13 cellular contexts compared by ENCODE assay signal in the genomic region with DNA sequence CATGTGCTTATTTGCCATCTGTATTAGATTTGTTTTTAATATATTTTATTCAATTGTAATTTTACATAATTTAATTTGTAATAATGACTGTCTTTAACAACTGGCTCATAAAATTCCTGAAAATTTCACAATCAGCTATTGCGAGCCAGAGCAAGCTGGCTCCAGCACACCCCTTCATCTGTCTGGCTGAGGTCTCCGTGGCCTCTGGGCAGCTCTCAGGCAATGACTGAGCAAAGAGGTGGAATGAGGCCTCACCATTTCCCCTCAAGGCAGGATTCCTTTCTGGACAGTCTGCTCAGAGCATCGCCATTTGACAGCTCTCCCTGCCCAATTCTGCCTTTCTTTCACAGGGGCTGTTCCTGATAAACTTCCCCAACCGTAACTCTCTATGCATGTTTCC. TPM values are rescaled to one million over a fixed set of nuclear protein-coding genes. Genes with fewer than 3 reads are reported as not detected.
A peak's percentile ranks its signal among the peaks of the same experiment; 100 is the strongest.
DNase-seq lines count a peak whose midpoint lies in the region; ATAC-seq and TF ChIP-seq lines count a peak whose summit lies in the region.
"Had no signal": no experiment of that assay in that cellular context is flagged by ENCODE, and none has a peak within 500 bp of the region (broad histone marks: within the 10 kb centered on the region; RNA-seq: fewer than 3 reads in every experiment).

No MANE protein-coding gene starts in this region.

- H3K36me3 Mint-ChIP-seq in MCF 10A (ENCODE audit: insufficient read depth, unreplicated experiment), result no peaks in the 10 kb centered on the region
- H3K36me3 Mint-ChIP-seq in immature natural killer cell, result no peaks in the 10 kb centered on the region

- no peak for TF ChIP-seq RAD21 in SK-N-SH (IDR thresholded peaks at IDR 0.05; ENCODE audit: low read length)

- H3K4me1 Mint-ChIP-seq in MCF 10A (ENCODE audit: insufficient read depth, unreplicated experiment) (peaks cover 34% of the 10 kb centered on the region), immature natural killer cell (no peaks in the 10 kb centered on the region)

- H3K79me2 ChIP-seq in SK-N-SH (ENCODE audit: insufficient read depth), result no peaks in the 10 kb centered on the region

- POLR2A ChIA-PET in SK-N-SH (lab: Yijun Ruan, JAX), result no interaction called here
- POLR2A ChIA-PET in MCF 10A (lab: Yijun Ruan, JAX), result interaction anchor here (0.6 to 1.5 kb wide), 7 partner anchors 16 to 111 kb away, joined by 3 to 8 read pairs (median 3); no protein-coding TSS in a partner anchor

- H3F3A ChIP-seq in SK-N-SH (replicated peaks; ENCODE audit: insufficient read depth), result no peaks in the 10 kb centered on the region

- WGBS in SK-N-SH (ENCODE audit: low lambda C conversion rate), result 18% methylated on average over 4 of the region's 4 CpGs

- intact Hi-C loops in MCF 10A (cut with micrococcal nuclease) (loop anchor here (2.0 kb wide), 1 partner anchor 94 kb away; no protein-coding TSS in a partner anchor), upper lobe of right lung (cut with DNase I) (no loop called here)

- CTCF ChIA-PET in SK-N-SH (lab: Yijun Ruan, JAX) (interaction anchor here (0.8 to 2.1 kb wide), 3 partner anchors 15 to 149 kb away, joined by 3 to 11 read pairs (median 3); no protein-coding TSS in a partner anchor), MCF 10A (lab: Yijun Ruan, JAX) (interaction anchor here (0.6 to 1.5 kb wide), 4 partner anchors 82 to 1244 kb away, joined by 3 to 6 read pairs (median 3); no protein-coding TSS in a partner anchor)

- ATAC-seq in SK-N-SH treated with all-trans-retinoic acid at 6 μM for 48 hours (0 out of 3 replicates have a peak, but pooled peaks have one; percentile 19), left lobe of liver (peak; percentile 87), upper lobe of right lung (peak; percentile 48), HG03571 (IDR thresholded peaks at IDR 0.05; ENCODE audit: unreplicated experiment) (no peak)

- H3K36me3 ChIP-seq in SK-N-SH (replicated peaks in 1 of 2; ENCODE audit: control insufficient read depth in 1 of 2, insufficient read depth in 2 of 2, low read length in 1 of 2) (no peaks in the 10 kb centered on the region), upper lobe of right lung (no peaks in the 10 kb centered on the region)
- H3K36me3 ChIP-seq: right lobe of liver had no signal

- H3K4me3 Mint-ChIP-seq in MCF 10A (ENCODE audit: unreplicated experiment) (peak overlapping the region; percentile 54), immature natural killer cell (no peak overlapping the region)

- H3K4me3 ChIP-seq in SK-N-SH (ENCODE audit: low read depth in 2 of 2, low read length in 1 of 2) (no peak overlapping the region), upper lobe of right lung (no peak overlapping the region)
- H3K4me3 ChIP-seq: right lobe of liver, testis had no signal

- H3K27ac Mint-ChIP-seq in MCF 10A (ENCODE audit: low read depth, unreplicated experiment) (peak overlapping the region; percentile 16), immature natural killer cell (no peak overlapping the region)

- H3K4me1 ChIP-seq in SK-N-SH (ENCODE audit: control insufficient read depth in 1 of 2, insufficient read depth in 2 of 2, low read depth in 1 of 2, low read length in 1 of 2) (peaks cover 0 to 7% of the 10 kb centered on the region in 2 experiments; a peak in 1 of 4 replicates), upper lobe of right lung (no peaks in the 10 kb centered on the region)
- H3K4me1 ChIP-seq: testis had no signal

- H3K27me3 Mint-ChIP-seq in MCF 10A (ENCODE audit: insufficient read depth, unreplicated experiment) (no peaks in the 10 kb centered on the region), immature natural killer cell (ENCODE audit: low read depth in 3 of 3) (peaks cover 0 to 3% (median 2%) of the 10 kb centered on the region in 3 donors)

- no peaks in the 10 kb centered on the region for H3K9me3 ChIP-seq in SK-N-SH
- H3K9me3 ChIP-seq in upper lobe of right lung, result no peaks in the 10 kb centered on the region
- H3K9me3 ChIP-seq: right lobe of liver, testis had no signal

- TF ChIP-seq CTCF in SK-N-SH (IDR thresholded peaks at IDR 0.05) (no peak), MCF 10A (IDR thresholded peaks at IDR 0.05; ENCODE audit: unreplicated experiment) (no peak), upper lobe of right lung (IDR thresholded peaks at IDR 0.05) (no peak)

- H3K27ac ChIP-seq in SK-N-SH (ENCODE audit: low read depth in 2 of 2, low read length in 1 of 2), result no peak overlapping the region
- no peak overlapping the region for H3K27ac ChIP-seq in upper lobe of right lung
- H3K27ac ChIP-seq: 22Rv1, right lobe of liver, testis had no signal

- no peak for DNase-seq in SK-N-SH
- peak; percentile 89 for DNase-seq in MCF 10A (ENCODE audit: unreplicated experiment)
- no peak for DNase-seq in left lobe of liver (ENCODE audit: low spot score)
- no peak for DNase-seq in upper lobe of right lung
- DNase-seq in NCI-H1092 treated with DMSO at 0.1 percent for 48 hours (lab: John Stamatoyannopoulos, UW), result no peak
- DNase-seq in immature natural killer cell, result no peak
- DNase-seq: right lobe of liver, SIG-M5, testis had no signal

- H2AFZ ChIP-seq in SK-N-SH (ENCODE audit: low read depth), result no peak overlapping the region

- BruUV-seq in MCF 10A (replicated peaks; lab: Mats Ljungman, UMichigan), result no TSS peak

- H3K9me3 Mint-ChIP-seq in MCF 10A (ENCODE audit: unreplicated experiment) (no peaks in the 10 kb centered on the region), immature natural killer cell (no peaks in the 10 kb centered on the region)

- H3K9me2 ChIP-seq in SK-N-SH, result no peaks in the 10 kb centered on the region

- no peaks in the 10 kb centered on the region for H4K20me1 ChIP-seq in SK-N-SH (ENCODE audit: insufficient read depth)

- no peak overlapping the region for H3K9ac ChIP-seq in SK-N-SH

- H3K27me3 ChIP-seq in SK-N-SH (ENCODE audit: insufficient read depth) (no peaks in the 10 kb centered on the region; the same call in 1 of the 2 replicates), upper lobe of right lung (no peaks in the 10 kb centered on the region)
- H3K27me3 ChIP-seq: right lobe of liver, testis had no signal

- no peak overlapping the region for H3K4me2 ChIP-seq in SK-N-SH

- no peak for TF ChIP-seq EP300 in SK-N-SH (IDR thresholded peaks at IDR 0.05; ENCODE audit: borderline replicate concordance in 1 of 2, low read depth in 1 of 2, low read length in 1 of 2)

TF ChIP-seq in SK-N-SH treated with all-trans-retinoic acid at 6 μM for 48 hours, 23 proteins besides CTCF, POLR2A, EP300 and RAD21 (continues in another document):
- TF ChIP-seq ZC3H10 (CRISPR knock-in tag; IDR thresholded peaks at IDR 0.05) (no peak), ZFP3 (CRISPR knock-in tag; IDR thresholded peaks at IDR 0.05) (no peak), ISL1 (CRISPR knock-in tag; IDR thresholded peaks at IDR 0.05) (peak; percentile 43; the same call in 1 of the 2 replicates)
- TF ChIP-seq, protein P1, sequence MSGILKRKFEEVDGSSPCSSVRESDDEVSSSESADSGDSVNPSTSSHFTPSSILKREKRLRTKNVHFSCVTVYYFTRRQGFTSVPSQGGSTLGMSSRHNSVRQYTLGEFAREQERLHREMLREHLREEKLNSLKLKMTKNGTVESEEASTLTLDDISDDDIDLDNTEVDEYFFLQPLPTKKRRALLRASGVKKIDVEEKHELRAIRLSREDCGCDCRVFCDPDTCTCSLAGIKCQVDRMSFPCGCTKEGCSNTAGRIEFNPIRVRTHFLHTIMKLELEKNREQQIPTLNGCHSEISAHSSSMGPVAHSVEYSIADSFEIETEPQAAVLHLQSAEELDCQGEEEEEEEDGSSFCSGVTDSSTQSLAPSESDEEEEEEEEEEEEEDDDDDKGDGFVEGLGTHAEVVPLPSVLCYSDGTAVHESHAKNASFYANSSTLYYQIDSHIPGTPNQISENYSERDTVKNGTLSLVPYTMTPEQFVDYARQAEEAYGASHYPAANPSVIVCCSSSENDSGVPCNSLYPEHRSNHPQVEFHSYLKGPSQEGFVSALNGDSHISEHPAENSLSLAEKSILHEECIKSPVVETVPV (CRISPR knock-in tag; IDR thresholded peaks at IDR 0.05), result no peak

TF ChIP-seq in SK-N-SH, 30 proteins besides CTCF, POLR2A, EP300 and RAD21 (continues in another document):
- TF ChIP-seq GABPA (IDR thresholded peaks at IDR 0.05; ENCODE audit: low read depth), result no peak
- no peak for TF ChIP-seq FOSL2 (IDR thresholded peaks at IDR 0.05; ENCODE audit: borderline replicate concordance, low read depth)
- no peak for TF ChIP-seq EZH2phosphoT487 (IDR thresholded peaks at IDR 0.05; ENCODE audit: borderline replicate concordance, low read depth)
- TF ChIP-seq MXI1 (IDR thresholded peaks at IDR 0.05; ENCODE audit: low read depth, low read length), result no peak
- no peak for TF ChIP-seq POLR2AphosphoS5 (IDR thresholded peaks at IDR 0.05; ENCODE audit: low read depth, low read length)
- no peak for TF ChIP-seq NRF1 (IDR thresholded peaks at IDR 0.05; ENCODE audit: low read depth, low read length)
- TF ChIP-seq RCOR1 (IDR thresholded peaks at IDR 0.05; ENCODE audit: low read length), result no peak
- TF ChIP-seq, protein P2, sequence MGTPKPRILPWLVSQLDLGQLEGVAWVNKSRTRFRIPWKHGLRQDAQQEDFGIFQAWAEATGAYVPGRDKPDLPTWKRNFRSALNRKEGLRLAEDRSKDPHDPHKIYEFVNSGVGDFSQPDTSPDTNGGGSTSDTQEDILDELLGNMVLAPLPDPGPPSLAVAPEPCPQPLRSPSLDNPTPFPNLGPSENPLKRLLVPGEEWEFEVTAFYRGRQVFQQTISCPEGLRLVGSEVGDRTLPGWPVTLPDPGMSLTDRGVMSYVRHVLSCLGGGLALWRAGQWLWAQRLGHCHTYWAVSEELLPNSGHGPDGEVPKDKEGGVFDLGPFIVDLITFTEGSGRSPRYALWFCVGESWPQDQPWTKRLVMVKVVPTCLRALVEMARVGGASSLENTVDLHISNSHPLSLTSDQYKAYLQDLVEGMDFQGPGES (IDR thresholded peaks at IDR 0.05; ENCODE audit: low read depth, low read length), result no peak
- TF ChIP-seq ELF1 (IDR thresholded peaks at IDR 0.05), result no peak
- TF ChIP-seq, protein P3, sequence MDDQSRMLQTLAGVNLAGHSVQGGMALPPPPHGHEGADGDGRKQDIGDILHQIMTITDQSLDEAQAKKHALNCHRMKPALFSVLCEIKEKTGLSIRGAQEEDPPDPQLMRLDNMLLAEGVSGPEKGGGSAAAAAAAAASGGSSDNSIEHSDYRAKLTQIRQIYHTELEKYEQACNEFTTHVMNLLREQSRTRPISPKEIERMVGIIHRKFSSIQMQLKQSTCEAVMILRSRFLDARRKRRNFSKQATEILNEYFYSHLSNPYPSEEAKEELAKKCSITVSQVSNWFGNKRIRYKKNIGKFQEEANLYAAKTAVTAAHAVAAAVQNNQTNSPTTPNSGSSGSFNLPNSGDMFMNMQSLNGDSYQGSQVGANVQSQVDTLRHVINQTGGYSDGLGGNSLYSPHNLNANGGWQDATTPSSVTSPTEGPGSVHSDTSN (IDR thresholded peaks at IDR 0.05), result no peak
- TF ChIP-seq JUND (IDR thresholded peaks at IDR 0.05), result no peak

RNA-seq across cellular contexts. Expression of a gene that starts 5.8 kb away (rescaled TPM):
- polyA plus RNA-seq in SK-N-SH (2012; rRNA removed) (0.02 TPM in 1 of 2 replicates, not detected in the other), immature natural killer cell (not detected)
- polyA plus RNA-seq in SK-N-SH (2012; cell fraction: cytosol; rRNA removed), result 0.01 TPM in 1 of 2 replicates, not detected in the other
- polyA plus RNA-seq in SK-N-SH (2012; cell fraction: nucleus; rRNA removed), result 0.02 TPM in 1 of 2 replicates, not detected in the other
- total RNA-seq in MCF 10A (2022) (0.20 and 0.51 TPM in 2 replicates), left lobe of liver (2.4 TPM), upper lobe of right lung (6.4 TPM)
- total RNA-seq: mononuclear cell had no signal
